In the genomic region with DNA sequence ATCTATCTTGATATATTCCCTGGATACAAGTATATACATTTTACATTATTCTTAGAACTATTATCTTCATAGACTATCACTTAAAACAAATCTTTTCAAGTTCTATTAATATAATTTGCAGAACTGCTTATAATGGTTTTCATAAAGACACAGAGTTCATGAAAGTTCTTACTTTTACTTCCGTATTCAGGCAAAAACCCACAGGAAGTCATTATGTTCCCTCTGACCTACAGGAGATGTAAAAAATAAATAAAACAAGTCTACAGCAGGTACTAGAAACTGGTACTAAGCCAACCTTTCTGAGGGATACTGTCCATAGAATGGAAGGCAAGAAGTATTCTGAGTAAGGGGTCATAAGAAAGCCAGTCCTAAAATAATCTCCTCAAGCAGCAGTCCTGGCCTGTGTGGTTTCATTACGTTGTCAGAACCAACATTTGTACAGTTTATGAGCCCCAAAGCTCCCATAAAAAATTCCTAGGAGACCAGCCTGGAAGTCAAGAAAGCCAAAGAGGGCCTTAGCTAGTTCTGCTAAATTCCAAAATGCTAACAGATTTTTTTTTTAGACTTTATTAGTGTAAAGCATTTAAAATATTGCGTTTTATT, we compare ENCODE assay signal across 11 cellular contexts.
A peak's percentile ranks its signal among the peaks of the same experiment; 100 is the strongest.
DNase-seq lines count a peak whose midpoint lies in the region; ATAC-seq and TF ChIP-seq lines count a peak whose summit lies in the region.
"Had no signal": no experiment of that assay in that cellular context is flagged by ENCODE, and none has a peak within 500 bp of the region (broad histone marks: within the 10 kb centered on the region; RNA-seq: fewer than 3 reads in every experiment).

No MANE protein-coding gene starts in this region.

- no peaks in the 10 kb centered on the region for H3K9me3 ChIP-seq in gastroesophageal sphincter

- TF ChIP-seq EP300 in gastroesophageal sphincter (IDR thresholded peaks at IDR 0.05), result no peak

- H3K4me1 Mint-ChIP-seq in stimulated activated naive CD8-positive, alpha-beta T cell treated with anti-CD3 and anti-CD28 coated beads, Interleukin-15, Interleukin-2, amounts not matched to agents 100 ng/mL and 50 ng/mL, for 24 hours (ENCODE audit: low read depth), result peaks cover 42% of the 10 kb centered on the region
- H3K4me1 Mint-ChIP-seq in activated T-helper 17 cell treated with anti-CD3 and anti-CD28 coated beads, Interleukin-2, amount 50 U/mL, for 72 hours, result peaks cover 26% of the 10 kb centered on the region

- H3K27ac Mint-ChIP-seq in stimulated activated naive CD8-positive, alpha-beta T cell treated with anti-CD3 and anti-CD28 coated beads, Interleukin-15, Interleukin-2, amounts not matched to agents 100 ng/mL and 50 ng/mL, for 24 hours, result peak overlapping the region; percentile 39
- peak overlapping the region; percentile 75 for H3K27ac Mint-ChIP-seq in activated T-helper 17 cell treated with anti-CD3 and anti-CD28 coated beads, Interleukin-2, amount 50 U/mL, for 72 hours

- H3K9me3 Mint-ChIP-seq in stimulated activated naive CD8-positive, alpha-beta T cell treated with anti-CD3 and anti-CD28 coated beads, Interleukin-15, Interleukin-2, amounts not matched to agents 100 ng/mL and 50 ng/mL, for 24 hours, result no peaks in the 10 kb centered on the region
- H3K9me3 Mint-ChIP-seq in activated T-helper 17 cell treated with anti-CD3 and anti-CD28 coated beads, Interleukin-2, amount 50 U/mL, for 72 hours, result no peaks in the 10 kb centered on the region

- H3K36me3 ChIP-seq in gastroesophageal sphincter, result no peaks in the 10 kb centered on the region

- H3K4me3 Mint-ChIP-seq in stimulated activated naive CD8-positive, alpha-beta T cell treated with anti-CD3 and anti-CD28 coated beads, Interleukin-15, Interleukin-2, amounts not matched to agents 100 ng/mL and 50 ng/mL, for 24 hours, result no peak overlapping the region
- peak overlapping the region; percentile 55 for H3K4me3 Mint-ChIP-seq in activated T-helper 17 cell treated with anti-CD3 and anti-CD28 coated beads, Interleukin-2, amount 50 U/mL, for 72 hours

- H3K4me1 ChIP-seq in gastroesophageal sphincter, result peaks cover 0 to 32% (median 0%) of the 10 kb centered on the region in 3 donors

- no peak for ATAC-seq in stimulated activated naive CD8-positive, alpha-beta T cell treated with anti-CD3 and anti-CD28 coated beads, Interleukin-15, Interleukin-2, amounts not matched to agents 100 U/mL and 50 U/mL, for 24 hours
- ATAC-seq in HG03280 (IDR thresholded peaks at IDR 0.05; ENCODE audit: unreplicated experiment) (peak; percentile 67), HG02885 (IDR thresholded peaks at IDR 0.05; ENCODE audit: poor library complexity, unreplicated experiment) (no peak), gastroesophageal sphincter (no peak)
- ATAC-seq in activated T-helper 17 cell treated with anti-CD3 and anti-CD28 coated beads, Interleukin-2, amount 50 U/mL, for 72 hours (replicated peaks), result peak; percentile 46
- ATAC-seq: K562 had no signal

- H3K27me3 Mint-ChIP-seq in stimulated activated naive CD8-positive, alpha-beta T cell treated with anti-CD3 and anti-CD28 coated beads, Interleukin-15, Interleukin-2, amounts not matched to agents 100 ng/mL and 50 ng/mL, for 24 hours, result no peaks in the 10 kb centered on the region
- no peaks in the 10 kb centered on the region for H3K27me3 Mint-ChIP-seq in activated T-helper 17 cell treated with anti-CD3 and anti-CD28 coated beads, Interleukin-2, amount 50 U/mL, for 72 hours

- H3K27ac ChIP-seq in gastroesophageal sphincter, result no peak overlapping the region

- no peak for TF ChIP-seq CTCF in gastroesophageal sphincter (IDR thresholded peaks at IDR 0.05)

- H3K4me3 ChIP-seq in gastroesophageal sphincter, result no peak overlapping the region
- H3K4me3 ChIP-seq: K562 had no signal

- no peaks in the 10 kb centered on the region for H3K27me3 ChIP-seq in gastroesophageal sphincter

- TF ChIP-seq POLR2A in gastroesophageal sphincter (IDR thresholded peaks at IDR 0.05), result no peak

- WGBS in gastroesophageal sphincter (ENCODE audit: low coverage in 1 of 2), 2 donors, result 65 to 72% methylated on average over 2 to 3 of the region's 3 CpGs

- no peak for DNase-seq in stimulated activated naive CD8-positive, alpha-beta T cell treated with anti-CD3 and anti-CD28 coated beads, Interleukin-15, Interleukin-2, amounts not matched to agents 100 U/mL and 50 U/mL, for 24 hours
- DNase-seq in NCI-H510A (lab: John Stamatoyannopoulos, UW), result no peak
- no peak for DNase-seq in NCI-H1930 (lab: John Stamatoyannopoulos, UW)
- DNase-seq: activated gamma-delta T cell treated with Interleukin-2 at 50 U/mL for 16 hours, DMS153 had no signal

- H3K36me3 Mint-ChIP-seq in stimulated activated naive CD8-positive, alpha-beta T cell treated with anti-CD3 and anti-CD28 coated beads, Interleukin-15, Interleukin-2, amounts not matched to agents 100 ng/mL and 50 ng/mL, for 24 hours (ENCODE audit: low read depth), result peaks cover 32% of the 10 kb centered on the region
- peaks cover 30% of the 10 kb centered on the region for H3K36me3 Mint-ChIP-seq in activated T-helper 17 cell treated with anti-CD3 and anti-CD28 coated beads, Interleukin-2, amount 50 U/mL, for 72 hours (ENCODE audit: low read depth)

Comparison
In these comparisons a context has a peak if more than half of its experiments do, and no peak if none do; other contexts are left out.
1. ATAC-seq: peak in HG03280 (single experiment) and activated T-helper 17 cell treated with anti-CD3 and anti-CD28 coated beads, Interleukin-2, amount 50 U/mL, for 72 hours (single experiment); none in stimulated activated naive CD8-positive, alpha-beta T cell treated with anti-CD3 and anti-CD28 coated beads, Interleukin-15, Interleukin-2, amounts not matched to agents 100 U/mL and 50 U/mL, for 24 hours (single experiment), HG02885 (single experiment) and gastroesophageal sphincter (single experiment).